Comparison of ENCODE assay signal across 1 cellular context in genomic region chr17:81222906-81223757, GRCh38.
TF ChIP-seq lines count a peak whose summit lies in the region.

CEP131 (minus strand) TSS chr17:81222965; CDS start chr17:81220056, 2,909 bp downstream.

TF ChIP-seq in HepG2, 621 proteins besides CTCF, POLR2A, EP300 and RAD21 (continued from another document and continues in another):
- TF ChIP-seq PRDM15 (CRISPR knock-in tag; IDR thresholded peaks at IDR 0.05) (0 out of 2 replicates have a peak, but pooled peaks have one; percentile 38), NCOA5 (CRISPR knock-in tag; IDR thresholded peaks at IDR 0.05) (no peak), ZNF761 (CRISPR knock-in tag; conservative IDR thresholded peaks at IDR 0.05) (peak; percentile 38; the same call in 1 of the 2 replicates), NFIC (IDR thresholded peaks at IDR 0.05; ENCODE audit: low read length) (no peak), HNF4A (CRISPR knock-in tag; IDR thresholded peaks at IDR 0.05) (no peak), CBX2 (IDR thresholded peaks at IDR 0.05; ENCODE audit: low read depth, low read length) (no peak), CBX2 (CRISPR knock-in tag; IDR thresholded peaks at IDR 0.05; ENCODE audit: low read depth) (no peak), NAIF1 (CRISPR knock-in tag; IDR thresholded peaks at IDR 0.05; ENCODE audit: borderline replicate concordance) (peak; percentile 92), ZSCAN21 (CRISPR knock-in tag; IDR thresholded peaks at IDR 0.05; ENCODE audit: borderline replicate concordance) (peak; percentile 59; the same call in 1 of the 2 replicates), REST (IDR thresholded peaks at IDR 0.05; ENCODE audit: borderline replicate concordance in 1 of 2, low read depth in 1 of 2, low read length in 2 of 2) (no peak), ZNF609 (CRISPR knock-in tag; IDR thresholded peaks at IDR 0.05; ENCODE audit: borderline replicate concordance) (no peak; the same call in 1 of the 2 replicates), TRIM24 (CRISPR knock-in tag; IDR thresholded peaks at IDR 0.05) (no peak), PRMT3 (CRISPR knock-in tag; IDR thresholded peaks at IDR 0.05; ENCODE audit: borderline replicate concordance, low read depth) (no peak), ZNF142 (CRISPR knock-in tag; IDR thresholded peaks at IDR 0.05) (peak; percentile 62; the same call in 1 of the 2 replicates), DPF2 (CRISPR knock-in tag; IDR thresholded peaks at IDR 0.05; ENCODE audit: borderline replicate concordance, low read depth) (no peak), FUBP1 (CRISPR knock-in tag; IDR thresholded peaks at IDR 0.05; ENCODE audit: borderline replicate concordance) (no peak), HCFC1 (IDR thresholded peaks at IDR 0.05; ENCODE audit: low read depth, low read length) (no peak; the same call in 1 of the 2 replicates), GFI1 (CRISPR knock-in tag; IDR thresholded peaks at IDR 0.05; ENCODE audit: borderline replicate concordance) (peak; percentile 31; the same call in 1 of the 2 replicates), ZNF10 (CRISPR knock-in tag; IDR thresholded peaks at IDR 0.05; ENCODE audit: borderline replicate concordance, low read depth) (no peak), ZNF562 (CRISPR knock-in tag; IDR thresholded peaks at IDR 0.05; ENCODE audit: borderline replicate concordance) (no peak), ATF4 (CRISPR knock-in tag; IDR thresholded peaks at IDR 0.05) (no peak), AKAP8 (CRISPR knock-in tag; IDR thresholded peaks at IDR 0.05) (peak; percentile 54; the same call in 1 of the 2 replicates), ZNF343 (CRISPR knock-in tag; IDR thresholded peaks at IDR 0.05) (no peak; the same call in 1 of the 2 replicates), CSRNP1 (CRISPR knock-in tag; IDR thresholded peaks at IDR 0.05) (peak; percentile 96), ZNF674 (CRISPR knock-in tag; IDR thresholded peaks at IDR 0.05; ENCODE audit: low read depth) (no peak), NR0B2 (CRISPR knock-in tag; IDR thresholded peaks at IDR 0.05) (peak; percentile 80; the same call in 1 of the 2 replicates), ZFP37 (CRISPR knock-in tag; IDR thresholded peaks at IDR 0.05; ENCODE audit: borderline replicate concordance) (0 out of 2 replicates have a peak, but pooled peaks have one; percentile 69)
